ENCODE assay signal across 8 cellular contexts in the genomic region with DNA sequence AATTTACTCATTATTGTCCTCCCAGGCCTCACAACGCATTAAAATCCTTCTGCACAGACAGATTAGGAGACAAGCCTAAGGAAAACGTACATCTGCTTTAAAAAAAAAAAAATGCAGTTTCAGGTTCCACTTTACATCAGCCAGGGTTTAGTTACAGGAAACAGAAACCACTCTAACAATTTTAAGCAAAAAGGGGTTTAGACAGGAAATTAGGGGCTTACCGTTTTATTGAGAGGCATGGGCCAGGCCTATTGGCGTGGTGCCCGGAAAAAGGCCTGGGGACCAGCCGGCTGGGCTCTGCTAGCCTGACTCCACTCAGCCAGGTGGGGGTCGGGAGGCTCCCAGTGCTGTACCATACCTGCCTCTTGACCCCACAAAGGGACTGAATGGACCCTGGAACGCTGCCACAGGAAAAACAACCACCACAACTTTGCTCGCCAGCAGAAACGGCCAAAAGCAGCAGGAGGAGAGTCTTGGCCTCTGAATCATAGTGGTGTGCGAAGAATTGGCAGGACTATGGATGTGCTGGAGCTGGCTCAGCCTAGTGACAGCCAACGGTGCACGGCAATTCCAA.
A peak's percentile ranks its signal among the peaks of the same experiment; 100 is the strongest.
DNase-seq lines count a peak whose midpoint lies in the region; ATAC-seq and TF ChIP-seq lines count a peak whose summit lies in the region.

No MANE protein-coding gene starts in this region.

- H3K4me1 Mint-ChIP-seq in activated naive CD8-positive, alpha-beta T cell (ENCODE audit: low read depth), result peaks cover 59% of the 10 kb centered on the region

- peaks cover 41% of the 10 kb centered on the region for H3K4me1 ChIP-seq in PC-3 (ENCODE audit: insufficient read depth, low read length)
- H3K4me1 ChIP-seq in left ventricle myocardium inferior, result peaks cover 29% of the 10 kb centered on the region
- peaks cover 12 to 22% (median 13%) of the 10 kb centered on the region in 3 donors for H3K4me1 ChIP-seq in skeletal muscle tissue (ENCODE audit: control insufficient read depth in 3 of 3, insufficient read depth in 3 of 3, low read length in 3 of 3)

- no peak for TF ChIP-seq CTCF in GM20000 (IDR thresholded peaks at IDR 0.05; ENCODE audit: extremely low read depth, missing control alignments)
- TF ChIP-seq CTCF in PC-3 (conservative IDR thresholded peaks at IDR 0.05; ENCODE audit: low read depth, low read length), result no peak
- TF ChIP-seq CTCF in left ventricle myocardium inferior (IDR thresholded peaks at IDR 0.05; ENCODE audit: borderline replicate concordance), result no peak

- peak overlapping the region; percentile 42; the same call in 1 of the 2 replicates for H2AFZ ChIP-seq in PC-3 (ENCODE audit: low read length)

- H3K9ac ChIP-seq in PC-3 (ENCODE audit: low read length) (peak overlapping the region; percentile 57), skeletal muscle tissue (ENCODE audit: low read depth in 1 of 3, low read length in 3 of 3) (no peak overlapping the region)

- H3K4me3 Mint-ChIP-seq in activated naive CD8-positive, alpha-beta T cell, result peak overlapping the region; percentile 79

- H3K27ac Mint-ChIP-seq in activated naive CD8-positive, alpha-beta T cell, result peak overlapping the region; percentile 98

- no peaks in the 10 kb centered on the region for H3K79me2 ChIP-seq in PC-3 (ENCODE audit: low read length)

- H3K9me3 Mint-ChIP-seq in activated naive CD8-positive, alpha-beta T cell (ENCODE audit: low read depth), result peaks cover 4% of the 10 kb centered on the region

- TSS peak; percentile 76 for BruUV-seq in PC-3 (replicated peaks; lab: Mats Ljungman, UMichigan)

- intact Hi-C loops in PC-3 (cut with micrococcal nuclease), result loop anchor here (2.0 kb wide), 1 partner anchor 39 kb away; no protein-coding TSS in a partner anchor
- intact Hi-C loops in left ventricle myocardium inferior (cut with micrococcal nuclease), result loop anchor here (10.0 kb wide), 1 partner anchor 117 kb away; no protein-coding TSS in a partner anchor

- H3K4me3 ChIP-seq in PC-3 (ENCODE audit: low read length), result peak overlapping the region; percentile 24
- H3K4me3 ChIP-seq in left ventricle myocardium inferior, result no peak overlapping the region
- H3K4me3 ChIP-seq in skeletal muscle tissue (ENCODE audit: low read length in 3 of 3), result peak overlapping the region in 1 of 3 donors; percentile 29

- H3K27me3 ChIP-seq in PC-3 (ENCODE audit: low read length), result no peaks in the 10 kb centered on the region
- H3K27me3 ChIP-seq in left ventricle myocardium inferior (ENCODE audit: low read depth), result no peaks in the 10 kb centered on the region
- no peaks in the 10 kb centered on the region for H3K27me3 ChIP-seq in skeletal muscle tissue (ENCODE audit: control insufficient read depth in 3 of 3, insufficient read depth in 3 of 3, low read length in 3 of 3)

- peak overlapping the region; percentile 69 for H3K4me2 ChIP-seq in PC-3 (ENCODE audit: low read length)

- H3K27ac ChIP-seq in PC-3 (ENCODE audit: low read length), result peak overlapping the region; percentile 86
- peak overlapping the region; percentile 84 for H3K27ac ChIP-seq in left ventricle myocardium inferior (replicated peaks)
- peak overlapping the region; percentile 85 for H3K27ac ChIP-seq in skeletal muscle tissue (ENCODE audit: low read depth, low read length)

- peaks cover 3% of the 10 kb centered on the region for H3K36me3 Mint-ChIP-seq in activated naive CD8-positive, alpha-beta T cell

- CTCF ChIA-PET in PC-3 (lab: Charles Lee), result no interaction called here

- DNase-seq in Caki2 (ENCODE audit: low read depth), result peak; percentile 28
- peak; percentile 64 for DNase-seq in GM20000 (ENCODE audit: low spot score)
- peak; percentile 87 for DNase-seq in PC-3
- peak; percentile 75 for DNase-seq in left ventricle myocardium inferior
- DNase-seq in epidermal melanocyte (ENCODE audit: insufficient read length, low spot score), result no peak

- H3K36me3 ChIP-seq in PC-3 (ENCODE audit: low read depth, low read length) (no peaks in the 10 kb centered on the region), left ventricle myocardium inferior (no peaks in the 10 kb centered on the region), skeletal muscle tissue (ENCODE audit: control insufficient read depth in 3 of 3, insufficient read depth in 3 of 3, low read length in 3 of 3) (no peaks in the 10 kb centered on the region)

- no peaks in the 10 kb centered on the region for H4K20me1 ChIP-seq in PC-3 (ENCODE audit: low read length)

- H3K9me3 ChIP-seq in PC-3 (ENCODE audit: low read length) (no peaks in the 10 kb centered on the region), left ventricle myocardium inferior (replicated peaks) (peaks cover 8% of the 10 kb centered on the region), skeletal muscle tissue (ENCODE audit: control insufficient read depth in 3 of 3, low read length in 3 of 3) (peaks cover 2 to 7% (median 2%) of the 10 kb centered on the region in 3 donors)

- in situ Hi-C loops in Caki2 (cut with HindIII; ENCODE audit: low pct_unique_long_range_greater_than_20kb, low sequenced_read_pairs), result no loop called here

- no peaks in the 10 kb centered on the region for H3K9me2 ChIP-seq in PC-3 (replicated peaks; ENCODE audit: low read length)

- POLR2A ChIA-PET in PC-3 (lab: Charles Lee; ENCODE audit: unreplicated experiment), result no interaction called here

- ATAC-seq in HG03571 (IDR thresholded peaks at IDR 0.05; ENCODE audit: unreplicated experiment) (peak; percentile 63), PC-3 (peak; percentile 91)

- no peaks in the 10 kb centered on the region for H3F3A ChIP-seq in PC-3 (ENCODE audit: low read length, unreplicated experiment)

- H3K27me3 Mint-ChIP-seq in activated naive CD8-positive, alpha-beta T cell, result no peaks in the 10 kb centered on the region
